9 cellular contexts compared by ENCODE assay signal in the genomic region with DNA sequence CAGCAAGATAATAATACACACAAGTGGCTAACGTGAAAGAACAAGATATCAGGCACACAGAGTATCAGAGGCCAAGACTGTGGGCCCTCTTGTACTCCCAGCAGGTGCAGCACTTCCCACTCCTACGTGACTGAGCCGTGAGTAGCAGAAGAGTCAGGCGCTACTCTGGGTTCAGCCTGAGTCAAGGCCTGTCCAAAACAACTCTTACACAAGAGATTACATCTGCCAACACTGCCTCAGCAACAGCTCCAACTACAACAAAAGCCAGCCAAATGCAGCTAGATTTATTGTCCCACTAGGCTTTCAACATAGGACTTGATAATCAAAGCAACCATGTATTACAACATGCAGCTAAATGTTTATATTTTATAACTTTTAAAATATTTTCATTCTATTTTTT. TPM values are rescaled to one million over a fixed set of nuclear protein-coding genes. Genes with fewer than 3 reads are reported as not detected.
DNase-seq lines count a peak whose midpoint lies in the region; ATAC-seq, FAIRE-seq and TF ChIP-seq lines count a peak whose summit lies in the region.
"Had no signal": no experiment of that assay in that cellular context is flagged by ENCODE, and none has a peak within 500 bp of the region (broad histone marks: within the 10 kb centered on the region; RNA-seq: fewer than 3 reads in every experiment).

No MANE protein-coding gene starts in this region.

- H3K4me1 Mint-ChIP-seq in stimulated activated memory B cell treated with anti-CD40 and anti-IgM and Interleukin-4, amounts not matched to agents 10 μg/mL and 1 μg/mL and 100 μg/mL, for 72 hours: peaks cover 6% of the 10 kb centered on the region

- peak overlapping the region in 1 of 2 experiments; percentile 48; a peak in 1 of 4 replicates for H3K9ac ChIP-seq in K562 (ENCODE audit: insufficient read depth in 1 of 2, low read depth in 2 of 2, low read length in 2 of 2)
- H3K9ac ChIP-seq: parathyroid adenoma had no signal

- DNase-seq in MG63 (peak; percentile 85), K562 (ENCODE audit: extremely low read depth in 1 of 4, low spot score in 3 of 4) (peak in 1 of 4 experiments; percentile 26), inferior parietal cortex (ENCODE audit: extremely low spot score) (peak; percentile 40), SKM-1 (lab: John Stamatoyannopoulos, UW; ENCODE audit: unreplicated experiment) (no peak), RPMI8226 (no peak), DMS153 (lab: John Stamatoyannopoulos, UW) (no peak)

- no peaks in the 10 kb centered on the region for H3K9me3 Mint-ChIP-seq in stimulated activated memory B cell treated with anti-CD40 and anti-IgM and Interleukin-4, amounts not matched to agents 10 μg/mL and 1 μg/mL and 100 μg/mL, for 72 hours

- TF ChIP-seq POLR2A in K562 (conservative IDR thresholded peaks at IDR 0.05): no peak

- no peak for FAIRE-seq in K562 (lab: Jason Lieb, UNC)

- intact Hi-C loops in K562 (cut with micrococcal nuclease): no loop called here

- POLR2A ChIA-PET in K562 (lab: Yijun Ruan, JAX): interaction anchor here (0.9 to 1.0 kb wide), 2 partner anchors 18 to 35 kb away, joined by 3 read pairs; no protein-coding TSS in a partner anchor

- TF ChIP-seq RAD21 in K562 (CRISPR knock-in tag; conservative IDR thresholded peaks at IDR 0.05 in 1 of 2, IDR thresholded peaks at IDR 0.05 in 1 of 2): no peak

- no TSS peak for BruUV-seq in K562 (replicated peaks; lab: Mats Ljungman, UMichigan)

- H3K4me3 Mint-ChIP-seq in stimulated activated memory B cell treated with anti-CD40 and anti-IgM and Interleukin-4, amounts not matched to agents 10 μg/mL and 1 μg/mL and 100 μg/mL, for 72 hours: no peak overlapping the region

- CTCF ChIA-PET in K562 (lab: Yijun Ruan, JAX; ENCODE audit: low intra/inter-chr PET ratio): interaction anchor here (0.6 kb wide), 1 partner anchor 60 kb away, joined by 3 read pairs; no protein-coding TSS in a partner anchor

- H3K36me3 Mint-ChIP-seq in stimulated activated memory B cell treated with anti-CD40 and anti-IgM and Interleukin-4, amounts not matched to agents 10 μg/mL and 1 μg/mL and 100 μg/mL, for 72 hours: peaks cover 60% of the 10 kb centered on the region

- peak; percentile 75 for ATAC-seq in K562
- ATAC-seq in stimulated activated memory B cell treated with anti-CD40 and anti-IgM and Interleukin-4, amounts not matched to agents 10 μg/mL and 1 μg/mL and 100 μg/mL, for 72 hours: no peak
- ATAC-seq in HG03460 (IDR thresholded peaks at IDR 0.05; ENCODE audit: unreplicated experiment): no peak

- H3K4me1 ChIP-seq in K562 (replicated peaks in 1 of 2; ENCODE audit: control insufficient read depth in 2 of 2, insufficient read depth in 2 of 2, low read length in 2 of 2): no peaks in the 10 kb centered on the region
- H3K4me1 ChIP-seq: parathyroid adenoma had no signal

- no peaks in the 10 kb centered on the region for H3K9me1 ChIP-seq in K562 (ENCODE audit: control insufficient read depth, insufficient read depth, low read length)

- H3K27me3 Mint-ChIP-seq in stimulated activated memory B cell treated with anti-CD40 and anti-IgM and Interleukin-4, amounts not matched to agents 10 μg/mL and 1 μg/mL and 100 μg/mL, for 72 hours: no peaks in the 10 kb centered on the region

- in situ Hi-C loops in K562 (cut with MboI): no loop called here

- no peak for TF ChIP-seq CTCF in K562 (IDR thresholded peaks at IDR 0.05 in 2 of 3, conservative IDR thresholded peaks at IDR 0.05 in 1 of 3; ENCODE audit: insufficient read depth in 2 of 3, low read depth in 1 of 3, low read length in 3 of 3)

- peak overlapping the region; percentile 62 for H3K27ac Mint-ChIP-seq in stimulated activated memory B cell treated with anti-CD40 and anti-IgM and Interleukin-4, amounts not matched to agents 10 μg/mL and 1 μg/mL and 100 μg/mL, for 72 hours

- H3K27ac ChIP-seq in K562 (ENCODE audit: extremely low read depth, low read depth, low read length): no peak overlapping the region
- H3K27ac ChIP-seq: parathyroid adenoma had no signal

- no peak overlapping the region for H3K4me2 ChIP-seq in K562 (ENCODE audit: insufficient read depth, low read length)

- WGBS in K562 (ENCODE audit: insufficient coverage, low coverage, missing lambda C conversion rate): 11% methylated on average over 4 of the region's 4 CpGs

- H3K27me3 ChIP-seq in MG63: no peaks in the 10 kb centered on the region
- H3K27me3 ChIP-seq in K562 (ENCODE audit: control insufficient read depth in 2 of 2, insufficient read depth in 2 of 2, low read length in 2 of 2): no peaks in the 10 kb centered on the region

- no peaks in the 10 kb centered on the region for H3K9me3 ChIP-seq in MG63
- no peaks in the 10 kb centered on the region for H3K9me3 ChIP-seq in K562 (replicated peaks; ENCODE audit: control insufficient read depth, insufficient read depth, low read depth, low read length)

- H2AFZ ChIP-seq in K562 (ENCODE audit: low read depth, low read length): no peak overlapping the region
- H2AFZ ChIP-seq: parathyroid adenoma had no signal

- no peak overlapping the region for H3K4me3 ChIP-seq in MG63
- H3K4me3 ChIP-seq in K562: no peak overlapping the region

- no peak for TF ChIP-seq EP300 in K562 (IDR thresholded peaks at IDR 0.05; ENCODE audit: low read length)

- H4K20me1 ChIP-seq in K562 (replicated peaks; ENCODE audit: control insufficient read depth, insufficient read depth, low read length): no peaks in the 10 kb centered on the region

- no peaks in the 10 kb centered on the region for H3K79me2 ChIP-seq in K562 (ENCODE audit: control insufficient read depth, insufficient read depth, low read length)
- H3K79me2 ChIP-seq: parathyroid adenoma had no signal

- H3K36me3 ChIP-seq in MG63 (peaks cover 11% of the 10 kb centered on the region), K562 (ENCODE audit: control insufficient read depth, insufficient read depth, low read length) (peaks cover 8% of the 10 kb centered on the region; the same call in 1 of the 3 replicates)

TF ChIP-seq in K562, 482 proteins besides CTCF, POLR2A, EP300 and RAD21 (continues in another document):
- TF ChIP-seq BHLHE40 (IDR thresholded peaks at IDR 0.05; ENCODE audit: low read length) (peak; percentile 44; the same call in 1 of the 2 replicates), KLF10 (CRISPR knock-in tag; IDR thresholded peaks at IDR 0.05) (no peak), ETV6 (IDR thresholded peaks at IDR 0.05; ENCODE audit: borderline replicate concordance in 1 of 2, low read depth in 2 of 2, low read length in 1 of 2) (no peak), ETV6 (CRISPR knock-in tag; IDR thresholded peaks at IDR 0.05; ENCODE audit: borderline replicate concordance) (no peak), ZSCAN29 (IDR thresholded peaks at IDR 0.05) (no peak)
- TF ChIP-seq, protein P1, sequence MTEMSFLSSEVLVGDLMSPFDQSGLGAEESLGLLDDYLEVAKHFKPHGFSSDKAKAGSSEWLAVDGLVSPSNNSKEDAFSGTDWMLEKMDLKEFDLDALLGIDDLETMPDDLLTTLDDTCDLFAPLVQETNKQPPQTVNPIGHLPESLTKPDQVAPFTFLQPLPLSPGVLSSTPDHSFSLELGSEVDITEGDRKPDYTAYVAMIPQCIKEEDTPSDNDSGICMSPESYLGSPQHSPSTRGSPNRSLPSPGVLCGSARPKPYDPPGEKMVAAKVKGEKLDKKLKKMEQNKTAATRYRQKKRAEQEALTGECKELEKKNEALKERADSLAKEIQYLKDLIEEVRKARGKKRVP (CRISPR knock-in tag; IDR thresholded peaks at IDR 0.05): no peak

RNA-seq across cellular contexts. Expression of gene ITSN2, which starts 56.2 kb away (rescaled TPM):
- total RNA-seq in MG63 (2014; rRNA removed; shearing (Covaris generic); ENCODE audit: low replicate concordance): 7.2 and 16.9 TPM in 2 replicates
- total RNA-seq in K562 (2011; cell fraction: chromatin; rRNA removed; ENCODE audit: low replicate concordance): 15.5 and 26.4 TPM in 2 replicates
- total RNA-seq in K562 (2011; cell fraction: nucleolus; rRNA removed): 3.3 and 6.2 TPM in 2 replicates
- 12.0 and 18.2 TPM in 2 replicates for total RNA-seq in K562 (2011; cell fraction: nucleoplasm; rRNA removed)
- 12.5 and 15.2 TPM in 2 replicates for total RNA-seq in K562 (2014; rRNA removed)
- total RNA-seq in K562 (2014; rRNA removed; fragmentation: Illumina TruSeq; extraction: Trizol): 16.4 and 18.7 TPM in 2 replicates
- total RNA-seq in K562 (2015; rRNA removed; fragmentation: Illumina TruSeq; extraction: Trizol): 13.8 and 15.0 TPM in 2 replicates
- 16.6 and 19.9 TPM in 2 replicates for total RNA-seq in K562 (2021)
- 13.2 and 15.4 TPM in 2 replicates for polyA plus RNA-seq in K562 (2011; rRNA removed)
- 6.7 and 9.2 TPM in 2 replicates for polyA plus RNA-seq in K562 (2011; cell fraction: cytosol; rRNA removed)
- polyA plus RNA-seq in K562 (2011; cell fraction: nucleus; rRNA removed): 23.8 and 26.9 TPM in 2 replicates
- 11.0 and 16.4 TPM in 2 replicates for polyA plus RNA-seq in K562 (2012)
- 13.3 and 16.3 TPM in 2 replicates for polyA plus RNA-seq in K562 (2014; fragmentation: Illumina TruSeq; extraction: Trizol)
- 1 to 10 TPM; 6.6 to 6.7 TPM for polyA plus RNA-seq in K562 (2014; fragmentation: Nextera tagmentation; extraction: Ambion mirVana)
- polyA plus RNA-seq in K562 (2014; rRNA removed): 9.9 and 16.6 TPM in 2 replicates
- polyA minus RNA-seq in K562 (2011; rRNA and poly(A)+ RNA removed): 25.8 and 26.9 TPM in 2 replicates
- polyA minus RNA-seq in K562 (2011; cell fraction: cytosol; rRNA and poly(A)+ RNA removed): 9.6 and 12.5 TPM in 2 replicates
- 8.9 and 15.6 TPM in 2 replicates for polyA minus RNA-seq in K562 (2011; cell fraction: nucleus; rRNA and poly(A)+ RNA removed)

Comparison
In these comparisons a context has a peak if more than half of its experiments do, and no peak if none do; other contexts are left out.
1. DNase-seq: peak in MG63 (single experiment) and inferior parietal cortex (single experiment); none in SKM-1 (single experiment), RPMI8226 (single experiment) and DMS153 (single experiment).